Comparison of ENCODE assay signal across 18 cellular contexts in genomic region chr1:61213612-61214011, GRCh38.
A peak's percentile ranks its signal among the peaks of the same experiment; 100 is the strongest.
DNase-seq lines count a peak whose midpoint lies in the region; ATAC-seq and TF ChIP-seq lines count a peak whose summit lies in the region.
"Had no signal": no experiment of that assay in that cellular context is flagged by ENCODE, and none has a peak within 500 bp of the region (broad histone marks: within the 10 kb centered on the region; RNA-seq: fewer than 3 reads in every experiment).

No MANE protein-coding gene starts in this region.

- H3K4me1 ChIP-seq in BLaER1 treated with 17β-estradiol and CSF1 and Interleukin-3, amounts not matched to agents 10 nM and 100 nM, result peaks cover 0 to 36% (median 18%) of the 10 kb centered on the region in 10 experiments; a peak in 12 of 20 replicates
- H3K4me1 ChIP-seq in liver (ENCODE audit: control insufficient read depth in 4 of 4, insufficient read depth in 4 of 4, low read length in 3 of 4) (peaks cover 9 to 36% (median 25%) of the 10 kb centered on the region in 4 donors), thoracic aorta (ENCODE audit: control insufficient read depth in 1 of 2, low read depth in 2 of 2) (peaks cover 30 to 80% of the 10 kb centered on the region in 2 donors), left lung (no peaks in the 10 kb centered on the region)

- TF ChIP-seq CTCF in liver (IDR thresholded peaks at IDR 0.05; ENCODE audit: low read depth, low read length, missing input control), result no peak
- no peak for TF ChIP-seq CTCF in thoracic aorta (IDR thresholded peaks at IDR 0.05)
- no peak for TF ChIP-seq CTCF in left lung (IDR thresholded peaks at IDR 0.05)
- TF ChIP-seq CTCF in WTC11 (IDR thresholded peaks at IDR 0.05), result no peak

- H3K27ac ChIP-seq in BLaER1 treated with 17β-estradiol and CSF1 and Interleukin-3, amounts not matched to agents 10 nM and 100 nM, result no peak overlapping the region
- H3K27ac ChIP-seq in liver (ENCODE audit: low read depth in 1 of 2, low read length in 2 of 2), result peak overlapping the region; percentile 89 to 93
- H3K27ac ChIP-seq in thoracic aorta, result peak overlapping the region; percentile 6 to 40
- no peak overlapping the region for H3K27ac ChIP-seq in left lung
- H3K27ac ChIP-seq: GM23248 had no signal

- DNase-seq in thoracic aorta (ENCODE audit: low spot score) (no peak), left lung (no peak), WTC11 (ENCODE audit: low spot score) (no peak), NCI-H187 (lab: John Stamatoyannopoulos, UW) (no peak)
- DNase-seq: ACHN; CD8-positive, alpha-beta T cell; COR-L47; DMS153; DMS79 treated with DMSO at 0.1 percent for 48 hours; EL; GM23248; H7; IMR-90 had no signal

- no peaks in the 10 kb centered on the region for H3K36me3 ChIP-seq in BLaER1 treated with 17β-estradiol and CSF1 and Interleukin-3, amounts not matched to agents 10 nM and 100 nM
- H3K36me3 ChIP-seq in liver (ENCODE audit: control insufficient read depth in 4 of 4, insufficient read depth in 3 of 4, low read depth in 1 of 4, low read length in 3 of 4) (no peaks in the 10 kb centered on the region), thoracic aorta (no peaks in the 10 kb centered on the region), left lung (no peaks in the 10 kb centered on the region)

- CTCF ChIA-PET in WTC11 (lab: Charles Lee), result no interaction called here

- peak; percentile 53 to 73 for TF ChIP-seq RAD21 in liver (IDR thresholded peaks at IDR 0.05)

- H3K9me3 ChIP-seq in BLaER1 treated with 17β-estradiol and CSF1 and Interleukin-3, amounts not matched to agents 10 nM and 100 nM (replicated peaks in 1 of 11), result peaks cover 0 to 13% (median 6%) of the 10 kb centered on the region in 11 experiments; a peak in 11 of 22 replicates
- H3K9me3 ChIP-seq in liver (ENCODE audit: control insufficient read depth in 4 of 4, low read length in 3 of 4) (no peaks in the 10 kb centered on the region), thoracic aorta (no peaks in the 10 kb centered on the region), left lung (no peaks in the 10 kb centered on the region)

- no peaks in the 10 kb centered on the region for H3K27me3 Mint-ChIP-seq in WTC11 (ENCODE audit: low read depth)

- H3K4me3 ChIP-seq in BLaER1 treated with 17β-estradiol and CSF1 and Interleukin-3, amounts not matched to agents 10 nM and 100 nM, result no peak overlapping the region
- H3K4me3 ChIP-seq in liver (ENCODE audit: low read depth in 1 of 3, low read length in 3 of 3) (no peak overlapping the region), thoracic aorta (no peak overlapping the region), left lung (no peak overlapping the region)
- H3K4me3 ChIP-seq: GM23248 had no signal

- no peak overlapping the region for H3K4me3 Mint-ChIP-seq in WTC11
- H3K4me3 Mint-ChIP-seq: B cell; CD14-positive monocyte; CD8-positive, alpha-beta T cell had no signal

- H3K27ac Mint-ChIP-seq in WTC11, result no peak overlapping the region
- H3K27ac Mint-ChIP-seq: B cell; CD14-positive monocyte; CD8-positive, alpha-beta T cell had no signal

- no peaks in the 10 kb centered on the region for H3K27me3 ChIP-seq in BLaER1 treated with 17β-estradiol and CSF1 and Interleukin-3, amounts not matched to agents 10 nM and 100 nM
- H3K27me3 ChIP-seq in liver (ENCODE audit: control insufficient read depth in 4 of 4, insufficient read depth in 4 of 4, low read length in 3 of 4) (no peaks in the 10 kb centered on the region), thoracic aorta (replicated peaks; ENCODE audit: insufficient read depth) (no peaks in the 10 kb centered on the region), left lung (no peaks in the 10 kb centered on the region)

- H3K36me3 Mint-ChIP-seq in WTC11, result no peaks in the 10 kb centered on the region
- H3K36me3 Mint-ChIP-seq: CD8-positive, alpha-beta T cell had no signal

- H3K4me2 ChIP-seq in BLaER1 treated with 17β-estradiol and CSF1 and Interleukin-3, amounts not matched to agents 10 nM and 100 nM, result peak overlapping the region in 8 of 11 experiments; percentile 15 to 61 (median 54); a peak in 12 of 22 replicates

- POLR2A ChIA-PET in WTC11 (lab: Charles Lee), result no interaction called here

- H3K9me3 Mint-ChIP-seq in WTC11, result no peaks in the 10 kb centered on the region
- H3K9me3 Mint-ChIP-seq: CD8-positive, alpha-beta T cell had no signal

- no peak overlapping the region for H3K9ac ChIP-seq in BLaER1 treated with 17β-estradiol and CSF1 and Interleukin-3, amounts not matched to agents 10 nM and 100 nM
- peak overlapping the region in 1 of 2 donors; percentile 51 for H3K9ac ChIP-seq in liver (ENCODE audit: low read depth in 1 of 2, low read length in 2 of 2)
- H3K9ac ChIP-seq: GM23248 had no signal

- no peaks in the 10 kb centered on the region for H4K20me1 ChIP-seq in BLaER1 treated with 17β-estradiol and CSF1 and Interleukin-3, amounts not matched to agents 10 nM and 100 nM

- WGBS in liver, result 46% methylated on average over 8 of the region's 8 CpGs

- ATAC-seq in esophagus mucosa (peak; percentile 78), thoracic aorta (ENCODE audit: insufficient number of reproducible peaks, low FRiP score, low read depth) (no peak), left lung (no peak), WTC11 (no peak)
- ATAC-seq: CD8-positive, alpha-beta T cell had no signal

- intact Hi-C loops in left lung (cut with DNase I), result no loop called here

- peaks cover 13% of the 10 kb centered on the region for H3K4me1 Mint-ChIP-seq in WTC11
- H3K4me1 Mint-ChIP-seq: B cell, CD14-positive monocyte had no signal

TF ChIP-seq in liver, 16 proteins besides CTCF, POLR2A, EP300 and RAD21 (continues in another document):
- peak; percentile 92 for TF ChIP-seq YY1 (IDR thresholded peaks at IDR 0.05)
- TF ChIP-seq RXRA (IDR thresholded peaks at IDR 0.05), result peak; percentile 78 to 87
- peak; percentile 68 for TF ChIP-seq MAX (IDR thresholded peaks at IDR 0.05)
- peak; percentile 46 for TF ChIP-seq REST (IDR thresholded peaks at IDR 0.05)
- TF ChIP-seq SP1 (IDR thresholded peaks at IDR 0.05), result peak; percentile 82
- TF ChIP-seq NR2F2 (IDR thresholded peaks at IDR 0.05), result no peak

TF ChIP-seq in WTC11, 78 proteins besides CTCF, POLR2A, EP300 and RAD21:
- TF ChIP-seq ZMAT4 (CRISPR knock-in tag; IDR thresholded peaks at IDR 0.05) (no peak), CDX4 (CRISPR knock-in tag; IDR thresholded peaks at IDR 0.05; ENCODE audit: borderline replicate concordance) (no peak), NFE2L1 (CRISPR knock-in tag; IDR thresholded peaks at IDR 0.05) (no peak), ZBTB21 (CRISPR knock-in tag; IDR thresholded peaks at IDR 0.05; ENCODE audit: borderline replicate concordance) (no peak), NFYB (CRISPR knock-in tag; conservative IDR thresholded peaks at IDR 0.05; ENCODE audit: low read depth) (no peak), KAT7 (CRISPR knock-in tag; IDR thresholded peaks at IDR 0.05; ENCODE audit: borderline replicate concordance) (no peak), FOXK1 (CRISPR knock-in tag; IDR thresholded peaks at IDR 0.05) (no peak), FOXJ3 (CRISPR knock-in tag; IDR thresholded peaks at IDR 0.05; ENCODE audit: borderline replicate concordance) (no peak), ZNF416 (CRISPR knock-in tag; IDR thresholded peaks at IDR 0.05) (no peak)

Comparison
In these comparisons a context has a peak if more than half of its experiments do, and no peak if none do; other contexts are left out.
1. H3K27ac ChIP-seq: peak in liver (2 of 2) and thoracic aorta (2 of 2); none in BLaER1 treated with 17β-estradiol and CSF1 and Interleukin-3, amounts not matched to agents 10 nM and 100 nM (0 of 11) and left lung (0 of 2).